ENCODE assay signal across 8 cellular contexts in genomic region chr16:72099377-72099818, GRCh38. TPM values are rescaled to one million over a fixed set of nuclear protein-coding genes. Genes with fewer than 3 reads are reported as not detected.
DNase-seq lines count a peak whose midpoint lies in the region; ATAC-seq and TF ChIP-seq lines count a peak whose summit lies in the region.

No MANE protein-coding gene starts in this region.

- H3K36me3 ChIP-seq in BE2C: peaks cover 82% of the 10 kb centered on the region

- H3K27me3 ChIP-seq in BE2C: no peaks in the 10 kb centered on the region

- peak; percentile 71 for TF ChIP-seq CTCF in BE2C (IDR thresholded peaks at IDR 0.05; ENCODE audit: low read depth, low read length)

- H3K4me1 ChIP-seq in BE2C: no peaks in the 10 kb centered on the region; the same call in 1 of the 2 replicates

- no peaks in the 10 kb centered on the region for H3K9me3 ChIP-seq in BE2C

- no peak overlapping the region for H3K4me3 ChIP-seq in BE2C (ENCODE audit: low read depth, low read length)

- DNase-seq in BE2C (peak; percentile 70), NOMO-1 (lab: John Stamatoyannopoulos, UW; ENCODE audit: unreplicated experiment in 2 of 2) (peak; percentile 24 to 44), globus pallidus (ENCODE audit: low spot score) (peak; percentile 57), pons (ENCODE audit: low spot score) (peak; percentile 58)
- peak; percentile 48 to 62 for DNase-seq in activated T-cell treated with anti-CD3 and anti-CD28 coated beads, Interleukin-2, amount 50 U/mL, for 48 hours

- peak; percentile 83 for ATAC-seq in GM18861 (IDR thresholded peaks at IDR 0.05; ENCODE audit: unreplicated experiment)
- peak; percentile 86 for ATAC-seq in HG03354 (IDR thresholded peaks at IDR 0.05; ENCODE audit: poor library complexity, severe bottlenecking, unreplicated experiment)
- ATAC-seq in GM19328 (IDR thresholded peaks at IDR 0.05; ENCODE audit: unreplicated experiment): no peak

RNA-seq across cellular contexts. Expression of gene DHX38, which starts 5.8 kb away (rescaled TPM):
- 232 TPM for polyA plus RNA-seq in BE2C (2012; ENCODE audit: insufficient read depth, insufficient read length, low read depth)

RNA-seq across cellular contexts. Expression of gene TXNL4B, which starts 6.0 kb away (rescaled TPM):
- 10.2 TPM for polyA plus RNA-seq in BE2C (2012; ENCODE audit: insufficient read depth, insufficient read length, low read depth)

RNA-seq across cellular contexts. Expression of gene HPR, which starts 36.4 kb away (rescaled TPM):
- polyA plus RNA-seq in BE2C (2012; ENCODE audit: insufficient read depth, insufficient read length, low read depth): not detected

RNA-seq across cellular contexts. Expression of gene HP, which starts 45.1 kb away (rescaled TPM):
- polyA plus RNA-seq in BE2C (2012; ENCODE audit: insufficient read depth, insufficient read length, low read depth): 0.59 TPM
